In the genomic region with DNA sequence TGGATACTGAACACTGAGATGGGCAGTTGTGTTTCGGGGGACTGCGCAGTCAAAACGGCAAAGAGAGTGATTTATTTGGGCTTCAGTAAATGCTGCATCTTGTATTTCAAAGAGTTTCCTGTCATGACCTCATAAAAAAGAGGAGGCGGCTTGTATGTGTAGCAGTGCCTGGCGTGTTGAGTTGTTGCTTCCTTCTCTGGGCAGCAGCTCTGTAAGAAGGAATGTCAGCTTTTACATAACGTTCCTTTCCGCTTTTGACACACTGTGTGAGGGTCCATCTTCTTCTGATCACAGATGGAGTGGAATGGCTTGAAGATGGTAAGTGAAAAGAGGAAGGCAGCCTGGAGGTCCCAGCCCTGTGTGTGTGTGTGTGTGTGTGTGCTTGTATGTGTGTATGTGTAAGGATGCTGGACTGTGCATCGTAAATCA, we compare ENCODE assay signal across 11 cellular contexts. TPM values are rescaled to one million over a fixed set of nuclear protein-coding genes. Genes with fewer than 3 reads are reported as not detected.
DNase-seq lines count a peak whose midpoint lies in the region; ATAC-seq and TF ChIP-seq lines count a peak whose summit lies in the region.
"Had no signal": no experiment of that assay in that cellular context is flagged by ENCODE, and none has a peak within 500 bp of the region (broad histone marks: within the 10 kb centered on the region; RNA-seq: fewer than 3 reads in every experiment).

No MANE protein-coding gene starts in this region.

- no peak overlapping the region for H2BK5ac ChIP-seq in mesendoderm (ENCODE audit: low read length)

- peaks cover 20 to 23% (median 21%) of the 10 kb centered on the region in 3 donors for H3K4me1 Mint-ChIP-seq in T-cell

- CTCF ChIA-PET in T-cell (lab: Charles Lee): interaction anchor here in 1 of 2 donors (0.6 kb wide), 1 partner anchor 73 kb away, joined by 3 read pairs; no protein-coding TSS in a partner anchor

- H3K36me3 Mint-ChIP-seq in T-cell: no peaks in the 10 kb centered on the region

- POLR2A ChIA-PET in T-cell (lab: Charles Lee): no interaction called here

- H3K27me3 Mint-ChIP-seq in T-cell: peaks cover 49 to 60% of the 10 kb centered on the region in 2 donors

- intact Hi-C loops in mucosa of descending colon (cut with DNase I, micrococcal nuclease): no loop called here

- H2AK5ac ChIP-seq in mesendoderm (ENCODE audit: low read length): no peak overlapping the region

- no peak overlapping the region for H3K4me3 ChIP-seq in mucosa of descending colon
- H3K4me3 ChIP-seq in mesendoderm (ENCODE audit: low read length): no peak overlapping the region
- no peak overlapping the region for H3K4me3 ChIP-seq in WERI-Rb-1 (ENCODE audit: low read depth, low read length)
- H3K4me3 ChIP-seq: lower lobe of right lung had no signal

- H4K5ac ChIP-seq in mesendoderm (ENCODE audit: low read length): no peak overlapping the region

- H3K27me3 ChIP-seq in mesendoderm (ENCODE audit: insufficient read depth, low read length, poor library complexity) (no peaks in the 10 kb centered on the region), WERI-Rb-1 (ENCODE audit: insufficient read depth, low read depth, severe bottlenecking) (no peaks in the 10 kb centered on the region)

- no peak overlapping the region for H2BK120ac ChIP-seq in mesendoderm (ENCODE audit: low read depth, low read length)

- H3K36me3 ChIP-seq in mucosa of descending colon (ENCODE audit: low read depth) (no peaks in the 10 kb centered on the region), mesendoderm (ENCODE audit: control insufficient read depth, insufficient read depth, low read length) (no peaks in the 10 kb centered on the region), WERI-Rb-1 (no peaks in the 10 kb centered on the region)
- H3K36me3 ChIP-seq: lower lobe of right lung had no signal

- no peaks in the 10 kb centered on the region for H3K9me3 ChIP-seq in mucosa of descending colon
- no peaks in the 10 kb centered on the region for H3K9me3 ChIP-seq in WERI-Rb-1 (ENCODE audit: severe bottlenecking)
- H3K9me3 ChIP-seq: lower lobe of right lung had no signal

- no peak overlapping the region for H3K27ac Mint-ChIP-seq in T-cell

- H3K56ac ChIP-seq in mesendoderm (ENCODE audit: low read length): no peak overlapping the region

- ATAC-seq in T-cell (replicated peaks in 1 of 4): peak; percentile 40 to 75 (median 52)
- ATAC-seq in mucosa of descending colon: peak; percentile 34
- no peak for ATAC-seq in GM18909 (IDR thresholded peaks at IDR 0.05; ENCODE audit: poor library complexity, unreplicated experiment)

- peak overlapping the region; percentile 35 to 79 (median 47) for H3K4me3 Mint-ChIP-seq in T-cell

- no peak overlapping the region for H2BK15ac ChIP-seq in mesendoderm (replicated peaks; ENCODE audit: low read depth)

- no peak overlapping the region for H3K4me2 ChIP-seq in mesendoderm (ENCODE audit: low read length)

- WGBS in mesendoderm (ENCODE audit: extremely low coverage, insufficient coverage, low lambda C conversion rate): no CpG with 5 or more reads among the region's 8 CpGs

- no peaks in the 10 kb centered on the region for H3K79me1 ChIP-seq in mesendoderm (ENCODE audit: low read length)

- H3K9ac ChIP-seq in mesendoderm (ENCODE audit: low read length): no peak overlapping the region

- H3K4ac ChIP-seq in mesendoderm (ENCODE audit: low read depth, low read length): no peak overlapping the region

- DNase-seq in DMS153 (lab: John Stamatoyannopoulos, UW) (peak; percentile 91), NCI-H1436 treated with DMSO at 0.1 percent for 48 hours (lab: John Stamatoyannopoulos, UW) (peak; percentile 81), T-cell (peak in 2 of 34 experiments; percentile 6 to 7), mucosa of descending colon (peak in 1 of 3 donors; percentile 2), mesendoderm (no peak), WERI-Rb-1 (no peak), islet precursor cell (no peak)
- DNase-seq: lower lobe of right lung had no signal

- no peak overlapping the region for H3K23ac ChIP-seq in mesendoderm (ENCODE audit: low read length)

- no peaks in the 10 kb centered on the region for H3K9me3 Mint-ChIP-seq in T-cell

- H3K79me2 ChIP-seq in mesendoderm (ENCODE audit: control insufficient read depth, insufficient read depth, low read length): no peaks in the 10 kb centered on the region

- H3K18ac ChIP-seq in mesendoderm (ENCODE audit: low read length): no peak overlapping the region

- no peak overlapping the region for H4K8ac ChIP-seq in mesendoderm (ENCODE audit: low read depth, low read length)

- no peak overlapping the region for H3K27ac ChIP-seq in mesendoderm (ENCODE audit: low read depth, low read length)
- H3K27ac ChIP-seq in WERI-Rb-1: no peak overlapping the region
- H3K27ac ChIP-seq: lower lobe of right lung had no signal

- no peaks in the 10 kb centered on the region for H3K4me1 ChIP-seq in mucosa of descending colon (ENCODE audit: low read depth)
- no peaks in the 10 kb centered on the region for H3K4me1 ChIP-seq in mesendoderm (ENCODE audit: control insufficient read depth, low read depth, low read length)
- H3K4me1 ChIP-seq: lower lobe of right lung had no signal

- TF ChIP-seq CTCF in mucosa of descending colon (IDR thresholded peaks at IDR 0.05) (no peak), WERI-Rb-1 (IDR thresholded peaks at IDR 0.05; ENCODE audit: low read depth, low read length) (no peak)

RNA-seq across cellular contexts. Expression of a gene that starts 0.9 kb away (rescaled TPM):
- not detected for total RNA-seq in T-cell
- 1 to 10 TPM in 1 of 3 donors, under 1 TPM in 2; 0.52 to 8.3 (median 0.82) TPM for total RNA-seq in mucosa of descending colon
- polyA plus RNA-seq in mesendoderm (2013, experiment 1 of 2): 1.8 TPM
- polyA plus RNA-seq in mesendoderm (2013, experiment 2 of 2): 2.0 TPM
- total RNA-seq: bronchial epithelial cell; lower lobe of right lung; T-helper 1 cell treated with Interleukin-12 subunit alpha and Interleukin-12 subunit beta and Interleukin-4 antibody, amounts not matched to agents 30 ng/mL and 1 ng/mL, for 36 hours had no signal

Comparison
In these comparisons a context has a peak if more than half of its experiments do, and no peak if none do; other contexts are left out.
1. DNase-seq: peak in DMS153 (single experiment) and NCI-H1436 treated with DMSO at 0.1 percent for 48 hours (single experiment); none in mesendoderm (single experiment), WERI-Rb-1 (single experiment) and islet precursor cell (single experiment).